1 cellular context compared by ENCODE assay signal in the genomic region with DNA sequence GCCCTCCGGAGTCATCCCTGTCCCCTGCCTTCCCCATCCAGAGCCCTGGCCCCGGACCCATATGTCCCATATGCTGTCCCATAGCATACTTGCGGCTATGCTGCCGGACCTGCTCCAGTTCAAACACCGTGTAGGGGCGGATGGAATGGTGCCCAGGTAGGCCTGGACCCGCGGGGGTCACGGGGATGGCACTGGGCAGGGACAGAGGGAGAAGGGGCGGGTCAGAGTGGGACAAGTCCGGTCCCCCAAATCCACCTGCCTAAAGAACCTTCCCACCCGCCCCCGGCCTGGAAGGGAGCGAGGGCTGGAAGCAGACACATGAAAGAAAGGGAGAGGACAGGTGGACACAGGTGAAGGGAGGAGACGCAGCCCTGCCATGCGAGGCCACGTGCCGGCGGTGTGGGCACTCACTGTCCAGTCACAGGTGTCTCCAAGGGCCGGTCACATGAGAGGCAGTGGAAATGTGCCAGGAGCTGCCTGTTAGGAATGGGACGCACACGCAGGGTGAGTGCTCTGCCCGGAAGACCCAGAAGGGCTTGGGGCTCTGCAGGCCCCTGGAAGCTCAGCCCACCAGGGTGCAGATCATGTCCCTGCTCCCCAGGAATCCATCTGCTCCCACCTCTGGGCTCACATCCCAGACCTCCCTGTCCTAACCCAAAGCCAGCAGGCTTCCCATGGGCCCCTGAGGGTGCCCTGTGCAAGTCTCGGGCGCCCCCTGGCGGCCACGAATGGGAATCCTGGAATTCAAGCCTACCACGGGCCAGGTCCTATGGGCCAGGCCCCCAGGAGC.
TF ChIP-seq lines count a peak whose summit lies in the region.

No MANE protein-coding gene starts in this region.

TF ChIP-seq in H1, 55 proteins besides CTCF, POLR2A, EP300 and RAD21:
- TF ChIP-seq SIN3A (conservative IDR thresholded peaks at IDR 0.05 in 1 of 2, IDR thresholded peaks at IDR 0.05 in 1 of 2; ENCODE audit: low read depth in 1 of 2, low read length in 2 of 2) (0 out of 4 replicates have a peak, but pooled peaks of 1 of the 2 experiments have one; percentile 45), TEAD4 (IDR thresholded peaks at IDR 0.05; ENCODE audit: low read depth, low read length) (peak; percentile 92), GABPA (IDR thresholded peaks at IDR 0.05; ENCODE audit: borderline replicate concordance, insufficient read depth, low read length) (0 out of 2 replicates have a peak, but pooled peaks have one; percentile 50), JUND (IDR thresholded peaks at IDR 0.05; ENCODE audit: low read length) (peak; percentile 62), TCF12 (IDR thresholded peaks at IDR 0.05; ENCODE audit: low read depth, low read length) (no peak), EZH2 (IDR thresholded peaks at IDR 0.05; ENCODE audit: low read depth, low read length, severe bottlenecking) (no peak)
- TF ChIP-seq, protein P1, sequence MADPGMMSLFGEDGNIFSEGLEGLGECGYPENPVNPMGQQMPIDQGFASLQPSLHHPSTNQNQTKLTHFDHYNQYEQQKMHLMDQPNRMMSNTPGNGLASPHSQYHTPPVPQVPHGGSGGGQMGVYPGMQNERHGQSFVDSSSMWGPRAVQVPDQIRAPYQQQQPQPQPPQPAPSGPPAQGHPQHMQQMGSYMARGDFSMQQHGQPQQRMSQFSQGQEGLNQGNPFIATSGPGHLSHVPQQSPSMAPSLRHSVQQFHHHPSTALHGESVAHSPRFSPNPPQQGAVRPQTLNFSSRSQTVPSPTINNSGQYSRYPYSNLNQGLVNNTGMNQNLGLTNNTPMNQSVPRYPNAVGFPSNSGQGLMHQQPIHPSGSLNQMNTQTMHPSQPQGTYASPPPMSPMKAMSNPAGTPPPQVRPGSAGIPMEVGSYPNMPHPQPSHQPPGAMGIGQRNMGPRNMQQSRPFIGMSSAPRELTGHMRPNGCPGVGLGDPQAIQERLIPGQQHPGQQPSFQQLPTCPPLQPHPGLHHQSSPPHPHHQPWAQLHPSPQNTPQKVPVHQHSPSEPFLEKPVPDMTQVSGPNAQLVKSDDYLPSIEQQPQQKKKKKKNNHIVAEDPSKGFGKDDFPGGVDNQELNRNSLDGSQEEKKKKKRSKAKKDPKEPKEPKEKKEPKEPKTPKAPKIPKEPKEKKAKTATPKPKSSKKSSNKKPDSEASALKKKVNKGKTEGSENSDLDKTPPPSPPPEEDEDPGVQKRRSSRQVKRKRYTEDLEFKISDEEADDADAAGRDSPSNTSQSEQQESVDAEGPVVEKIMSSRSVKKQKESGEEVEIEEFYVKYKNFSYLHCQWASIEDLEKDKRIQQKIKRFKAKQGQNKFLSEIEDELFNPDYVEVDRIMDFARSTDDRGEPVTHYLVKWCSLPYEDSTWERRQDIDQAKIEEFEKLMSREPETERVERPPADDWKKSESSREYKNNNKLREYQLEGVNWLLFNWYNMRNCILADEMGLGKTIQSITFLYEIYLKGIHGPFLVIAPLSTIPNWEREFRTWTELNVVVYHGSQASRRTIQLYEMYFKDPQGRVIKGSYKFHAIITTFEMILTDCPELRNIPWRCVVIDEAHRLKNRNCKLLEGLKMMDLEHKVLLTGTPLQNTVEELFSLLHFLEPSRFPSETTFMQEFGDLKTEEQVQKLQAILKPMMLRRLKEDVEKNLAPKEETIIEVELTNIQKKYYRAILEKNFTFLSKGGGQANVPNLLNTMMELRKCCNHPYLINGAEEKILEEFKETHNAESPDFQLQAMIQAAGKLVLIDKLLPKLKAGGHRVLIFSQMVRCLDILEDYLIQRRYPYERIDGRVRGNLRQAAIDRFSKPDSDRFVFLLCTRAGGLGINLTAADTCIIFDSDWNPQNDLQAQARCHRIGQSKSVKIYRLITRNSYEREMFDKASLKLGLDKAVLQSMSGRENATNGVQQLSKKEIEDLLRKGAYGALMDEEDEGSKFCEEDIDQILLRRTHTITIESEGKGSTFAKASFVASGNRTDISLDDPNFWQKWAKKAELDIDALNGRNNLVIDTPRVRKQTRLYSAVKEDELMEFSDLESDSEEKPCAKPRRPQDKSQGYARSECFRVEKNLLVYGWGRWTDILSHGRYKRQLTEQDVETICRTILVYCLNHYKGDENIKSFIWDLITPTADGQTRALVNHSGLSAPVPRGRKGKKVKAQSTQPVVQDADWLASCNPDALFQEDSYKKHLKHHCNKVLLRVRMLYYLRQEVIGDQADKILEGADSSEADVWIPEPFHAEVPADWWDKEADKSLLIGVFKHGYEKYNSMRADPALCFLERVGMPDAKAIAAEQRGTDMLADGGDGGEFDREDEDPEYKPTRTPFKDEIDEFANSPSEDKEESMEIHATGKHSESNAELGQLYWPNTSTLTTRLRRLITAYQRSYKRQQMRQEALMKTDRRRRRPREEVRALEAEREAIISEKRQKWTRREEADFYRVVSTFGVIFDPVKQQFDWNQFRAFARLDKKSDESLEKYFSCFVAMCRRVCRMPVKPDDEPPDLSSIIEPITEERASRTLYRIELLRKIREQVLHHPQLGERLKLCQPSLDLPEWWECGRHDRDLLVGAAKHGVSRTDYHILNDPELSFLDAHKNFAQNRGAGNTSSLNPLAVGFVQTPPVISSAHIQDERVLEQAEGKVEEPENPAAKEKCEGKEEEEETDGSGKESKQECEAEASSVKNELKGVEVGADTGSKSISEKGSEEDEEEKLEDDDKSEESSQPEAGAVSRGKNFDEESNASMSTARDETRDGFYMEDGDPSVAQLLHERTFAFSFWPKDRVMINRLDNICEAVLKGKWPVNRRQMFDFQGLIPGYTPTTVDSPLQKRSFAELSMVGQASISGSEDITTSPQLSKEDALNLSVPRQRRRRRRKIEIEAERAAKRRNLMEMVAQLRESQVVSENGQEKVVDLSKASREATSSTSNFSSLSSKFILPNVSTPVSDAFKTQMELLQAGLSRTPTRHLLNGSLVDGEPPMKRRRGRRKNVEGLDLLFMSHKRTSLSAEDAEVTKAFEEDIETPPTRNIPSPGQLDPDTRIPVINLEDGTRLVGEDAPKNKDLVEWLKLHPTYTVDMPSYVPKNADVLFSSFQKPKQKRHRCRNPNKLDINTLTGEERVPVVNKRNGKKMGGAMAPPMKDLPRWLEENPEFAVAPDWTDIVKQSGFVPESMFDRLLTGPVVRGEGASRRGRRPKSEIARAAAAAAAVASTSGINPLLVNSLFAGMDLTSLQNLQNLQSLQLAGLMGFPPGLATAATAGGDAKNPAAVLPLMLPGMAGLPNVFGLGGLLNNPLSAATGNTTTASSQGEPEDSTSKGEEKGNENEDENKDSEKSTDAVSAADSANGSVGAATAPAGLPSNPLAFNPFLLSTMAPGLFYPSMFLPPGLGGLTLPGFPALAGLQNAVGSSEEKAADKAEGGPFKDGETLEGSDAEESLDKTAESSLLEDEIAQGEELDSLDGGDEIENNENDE (IDR thresholded peaks at IDR 0.05; ENCODE audit: insufficient replicate concordance, low read length): no peak
- TF ChIP-seq, protein P2, sequence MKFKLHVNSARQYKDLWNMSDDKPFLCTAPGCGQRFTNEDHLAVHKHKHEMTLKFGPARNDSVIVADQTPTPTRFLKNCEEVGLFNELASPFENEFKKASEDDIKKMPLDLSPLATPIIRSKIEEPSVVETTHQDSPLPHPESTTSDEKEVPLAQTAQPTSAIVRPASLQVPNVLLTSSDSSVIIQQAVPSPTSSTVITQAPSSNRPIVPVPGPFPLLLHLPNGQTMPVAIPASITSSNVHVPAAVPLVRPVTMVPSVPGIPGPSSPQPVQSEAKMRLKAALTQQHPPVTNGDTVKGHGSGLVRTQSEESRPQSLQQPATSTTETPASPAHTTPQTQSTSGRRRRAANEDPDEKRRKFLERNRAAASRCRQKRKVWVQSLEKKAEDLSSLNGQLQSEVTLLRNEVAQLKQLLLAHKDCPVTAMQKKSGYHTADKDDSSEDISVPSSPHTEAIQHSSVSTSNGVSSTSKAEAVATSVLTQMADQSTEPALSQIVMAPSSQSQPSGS (IDR thresholded peaks at IDR 0.05; ENCODE audit: low read length): 0 out of 2 replicates have a peak, but pooled peaks have one; percentile 62
- TF ChIP-seq, protein P3, sequence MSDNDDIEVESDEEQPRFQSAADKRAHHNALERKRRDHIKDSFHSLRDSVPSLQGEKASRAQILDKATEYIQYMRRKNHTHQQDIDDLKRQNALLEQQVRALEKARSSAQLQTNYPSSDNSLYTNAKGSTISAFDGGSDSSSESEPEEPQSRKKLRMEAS (IDR thresholded peaks at IDR 0.05): peak; percentile 45
